ENCODE assay signal across 8 cellular contexts in the genomic region with DNA sequence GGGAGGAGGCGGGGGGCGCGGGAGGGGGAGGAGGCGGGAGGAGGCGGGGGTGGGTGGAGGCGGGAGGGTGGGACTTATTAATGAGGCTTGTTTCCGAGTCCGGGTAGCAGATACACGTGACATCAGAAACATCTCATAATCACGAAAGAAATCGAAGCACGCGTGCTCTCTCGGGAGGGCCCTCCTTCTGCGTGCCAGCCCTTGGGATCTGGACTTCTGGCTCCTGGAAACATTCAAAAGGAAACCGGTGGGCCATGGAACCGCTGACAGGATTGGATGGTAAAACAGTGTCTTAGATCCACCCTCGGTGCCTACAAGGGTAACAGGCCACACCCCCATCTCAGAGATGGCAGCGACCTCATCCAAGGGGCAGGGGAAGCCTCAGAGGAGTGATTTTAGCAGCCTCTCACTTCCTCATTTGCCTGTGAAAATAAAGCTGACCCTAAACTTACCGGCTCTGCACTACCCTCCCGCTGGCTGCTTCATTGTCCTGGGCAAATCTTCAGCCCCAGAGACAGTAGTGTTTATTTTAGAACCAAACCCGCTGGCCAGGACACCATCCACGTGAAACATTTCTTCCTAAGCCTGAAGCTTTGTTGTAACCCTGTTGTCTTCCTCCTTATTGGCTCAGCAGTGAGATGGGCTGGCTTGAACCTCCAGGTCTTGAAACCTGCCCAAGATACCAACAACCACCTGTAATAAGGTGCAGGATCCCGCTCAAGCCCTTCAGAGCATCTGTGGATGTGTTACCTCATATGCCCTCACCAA.
DNase-seq lines count a peak whose midpoint lies in the region; ATAC-seq and TF ChIP-seq lines count a peak whose summit lies in the region.

No MANE protein-coding gene starts in this region.

- peak; percentile 90 for ATAC-seq in GM19372 (IDR thresholded peaks at IDR 0.05; ENCODE audit: low read depth, unreplicated experiment)
- ATAC-seq in HG03558 (IDR thresholded peaks at IDR 0.05; ENCODE audit: extremely low read depth, unreplicated experiment), result peak; percentile 74
- peak; percentile 52 for ATAC-seq in foreskin keratinocyte
- ATAC-seq in thoracic aorta (ENCODE audit: insufficient number of reproducible peaks, low FRiP score, low read depth), result peak; percentile 35

- H3K27me3 ChIP-seq in PC-9 (ENCODE audit: insufficient read depth, low read depth) (no peaks in the 10 kb centered on the region), foreskin keratinocyte (peaks cover 2% of the 10 kb centered on the region), thoracic aorta (replicated peaks; ENCODE audit: insufficient read depth) (no peaks in the 10 kb centered on the region)

- H3K9me2 ChIP-seq in PC-9 (ENCODE audit: insufficient read depth), result no peaks in the 10 kb centered on the region

- POLR2A ChIA-PET in PC-9 (lab: Charles Lee; ENCODE audit: unreplicated experiment), result no interaction called here

- peaks cover 7% of the 10 kb centered on the region; the same call in 1 of the 2 replicates for H3K79me2 ChIP-seq in PC-9 (ENCODE audit: low read depth)

- intact Hi-C loops in PC-9 (cut with micrococcal nuclease; ENCODE audit: unreplicated experiment), result loop anchor here (1.0 kb wide), 1 partner anchor 58 kb away; no protein-coding TSS in a partner anchor
- intact Hi-C loops in activated T-helper 2 cell treated with anti-CD3 and anti-CD28 coated beads, Interferon-gamma antibody, Interleukin-2, Interleukin-4, amounts not matched to agents 10 μg/mL and 5 μg/mL and 100 μg/mL, durations not matched to agents 14 hours and 24 hours and 36 hours (cut with micrococcal nuclease), result no loop called here

- CTCF ChIA-PET in PC-9 (lab: Charles Lee), result interaction anchor here (0.6 kb wide), 1 partner anchor 1665 kb away, joined by 3 read pairs; no protein-coding TSS in a partner anchor

- H3K4me3 ChIP-seq in PC-9 (peak overlapping the region; percentile 56), thoracic aorta (peak overlapping the region; percentile 72)

- DNase-seq in PC-9 (peak; percentile 64 to 71), foreskin keratinocyte (no peak), occipital lobe (lab: John Stamatoyannopoulos, UW) (peak; percentile 51), thoracic aorta (ENCODE audit: low spot score) (peak; percentile 35)
- DNase-seq in activated T-helper 2 cell treated with anti-CD3 and anti-CD28 coated beads, Interferon-gamma antibody, Interleukin-2, Interleukin-4, amounts not matched to agents 10 μg/mL and 5 μg/mL and 100 μg/mL, durations not matched to agents 14 hours and 24 hours and 36 hours (ENCODE audit: low spot score), result peak; percentile 18

- peak overlapping the region; percentile 80 for H3K4me2 ChIP-seq in PC-9

- TSS peak; percentile 70 for BruUV-seq in PC-9 (replicated peaks; lab: Mats Ljungman, UMichigan)

- H3K27ac ChIP-seq in C4-2B (peak overlapping the region; percentile 85), PC-9 (peak overlapping the region; percentile 61), foreskin keratinocyte (no peak overlapping the region), thoracic aorta (peak overlapping the region; percentile 71 to 80)

- TF ChIP-seq CTCF in C4-2B (conservative IDR thresholded peaks at IDR 0.05) (no peak), PC-9 (conservative IDR thresholded peaks at IDR 0.05) (no peak), foreskin keratinocyte (conservative IDR thresholded peaks at IDR 0.05) (no peak), thoracic aorta (IDR thresholded peaks at IDR 0.05) (no peak)

- H3K9me3 ChIP-seq in PC-9 (ENCODE audit: insufficient read depth, low read depth), result no peaks in the 10 kb centered on the region
- H3K9me3 ChIP-seq in thoracic aorta, result no peaks in the 10 kb centered on the region

- no peaks in the 10 kb centered on the region for H3K36me3 Mint-ChIP-seq in activated T-helper 2 cell treated with anti-CD3 and anti-CD28 coated beads, Interferon-gamma antibody, Interleukin-2, Interleukin-4, amounts not matched to agents 10 μg/mL and 5 μg/mL and 100 μg/mL, durations not matched to agents 14 hours and 24 hours and 36 hours (ENCODE audit: low read depth)

- H3K4me1 ChIP-seq in PC-9 (replicated peaks; ENCODE audit: insufficient read depth) (peaks cover 29% of the 10 kb centered on the region), foreskin keratinocyte (peaks cover 9% of the 10 kb centered on the region), thoracic aorta (ENCODE audit: control insufficient read depth in 1 of 2, low read depth in 2 of 2) (peaks cover 13 to 20% of the 10 kb centered on the region in 2 donors)

- H3K36me3 ChIP-seq in PC-9 (ENCODE audit: low read depth) (no peaks in the 10 kb centered on the region), thoracic aorta (no peaks in the 10 kb centered on the region)

- peak overlapping the region; percentile 22 for H3K4me3 Mint-ChIP-seq in activated T-helper 2 cell treated with anti-CD3 and anti-CD28 coated beads, Interferon-gamma antibody, Interleukin-2, Interleukin-4, amounts not matched to agents 10 μg/mL and 5 μg/mL and 100 μg/mL, durations not matched to agents 14 hours and 24 hours and 36 hours (ENCODE audit: low read depth)

- peaks cover 50% of the 10 kb centered on the region for H3K27me3 Mint-ChIP-seq in activated T-helper 2 cell treated with anti-CD3 and anti-CD28 coated beads, Interferon-gamma antibody, Interleukin-2, Interleukin-4, amounts not matched to agents 10 μg/mL and 5 μg/mL and 100 μg/mL, durations not matched to agents 14 hours and 24 hours and 36 hours (ENCODE audit: low read depth)

- H3K27ac Mint-ChIP-seq in activated T-helper 2 cell treated with anti-CD3 and anti-CD28 coated beads, Interferon-gamma antibody, Interleukin-2, Interleukin-4, amounts not matched to agents 10 μg/mL and 5 μg/mL and 100 μg/mL, durations not matched to agents 14 hours and 24 hours and 36 hours, result no peak overlapping the region

- peaks cover 9% of the 10 kb centered on the region for H3K4me1 Mint-ChIP-seq in activated T-helper 2 cell treated with anti-CD3 and anti-CD28 coated beads, Interferon-gamma antibody, Interleukin-2, Interleukin-4, amounts not matched to agents 10 μg/mL and 5 μg/mL and 100 μg/mL, durations not matched to agents 14 hours and 24 hours and 36 hours (ENCODE audit: low read depth)

- H4K20me1 ChIP-seq in PC-9 (ENCODE audit: insufficient read depth), result no peaks in the 10 kb centered on the region

- peak overlapping the region; percentile 80 for H2AFZ ChIP-seq in PC-9

- peaks cover 17% of the 10 kb centered on the region; the same call in 1 of the 2 replicates for H3F3A ChIP-seq in PC-9 (ENCODE audit: insufficient read depth, low read depth)

- H3K9me3 Mint-ChIP-seq in activated T-helper 2 cell treated with anti-CD3 and anti-CD28 coated beads, Interferon-gamma antibody, Interleukin-2, Interleukin-4, amounts not matched to agents 10 μg/mL and 5 μg/mL and 100 μg/mL, durations not matched to agents 14 hours and 24 hours and 36 hours, result no peaks in the 10 kb centered on the region

Comparison
In these comparisons a context has a peak if more than half of its experiments do, and no peak if none do; other contexts are left out.
1. ATAC-seq: peak in every context shown above with its lines; median percentile 90 in GM19372; 74 in HG03558; 52 in foreskin keratinocyte; 35 in thoracic aorta.
2. DNase-seq: peak in PC-9 (2 of 2), activated T-helper 2 cell treated with anti-CD3 and anti-CD28 coated beads, Interferon-gamma antibody, Interleukin-2, Interleukin-4, amounts not matched to agents 10 μg/mL and 5 μg/mL and 100 μg/mL, durations not matched to agents 14 hours and 24 hours and 36 hours (single experiment), occipital lobe (single experiment) and thoracic aorta (single experiment); none in foreskin keratinocyte (0 of 2).